ENCODE assay signal across 12 cellular contexts in the genomic region with DNA sequence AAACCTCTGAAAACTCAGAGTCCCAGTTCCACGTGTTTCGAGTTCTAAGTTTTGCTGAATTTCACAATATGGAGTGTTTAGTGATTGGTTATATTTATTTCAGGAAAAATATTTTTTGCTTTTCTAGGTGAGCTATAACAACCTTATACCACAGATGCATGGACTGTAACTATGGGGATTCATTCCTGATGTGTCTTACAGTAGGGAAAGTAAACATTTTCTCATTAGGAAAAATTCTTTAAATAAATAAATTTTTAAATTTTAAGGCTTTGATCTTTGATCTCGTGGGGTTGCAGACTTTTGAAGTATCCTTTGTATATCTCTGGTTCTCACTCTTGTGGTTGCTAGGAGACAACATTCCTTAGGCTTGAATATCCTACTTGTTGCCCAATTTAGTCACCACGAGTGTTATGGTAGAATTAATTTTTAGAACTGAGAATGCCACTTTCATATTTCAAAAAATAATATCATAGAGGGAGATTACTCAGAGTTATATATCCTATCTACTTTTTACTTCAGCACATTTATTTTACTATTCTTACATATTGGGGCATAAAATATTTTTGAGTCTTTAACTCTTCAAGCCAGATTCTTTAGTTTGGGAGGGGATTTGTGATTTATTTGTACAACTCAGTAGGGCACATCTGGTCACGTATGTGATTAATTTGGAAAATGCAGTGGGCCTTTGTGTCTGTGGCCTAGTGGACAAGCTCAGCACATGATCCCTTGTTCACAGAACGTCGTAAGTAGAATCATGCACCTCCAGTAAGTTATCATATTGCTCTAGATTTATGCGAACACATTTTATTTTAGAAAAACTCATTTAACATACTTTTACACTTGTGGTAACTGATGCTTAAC.
DNase-seq lines count a peak whose midpoint lies in the region; ATAC-seq, FAIRE-seq and TF ChIP-seq lines count a peak whose summit lies in the region.
"Had no signal": no experiment of that assay in that cellular context is flagged by ENCODE, and none has a peak within 500 bp of the region (broad histone marks: within the 10 kb centered on the region; RNA-seq: fewer than 3 reads in every experiment).

No MANE protein-coding gene starts in this region.

- H3K27ac ChIP-seq in HepG2 (ENCODE audit: extremely low read length, insufficient read depth, low read length) (peak overlapping the region; percentile 73), right lobe of liver (no peak overlapping the region)
- H3K27ac ChIP-seq: coronary artery, heart right ventricle had no signal

- intact Hi-C loops in HepG2 (cut with micrococcal nuclease; ENCODE audit: unreplicated experiment) = loop anchor here (1.0 to 2.0 kb wide), 2 partner anchors 29 to 46 kb away; no protein-coding TSS in a partner anchor
- intact Hi-C loops in right lobe of liver (cut with DNase I) = no loop called here

- FAIRE-seq in HepG2 (lab: Jason Lieb, UNC) = no peak

- H3K79me2 ChIP-seq in HepG2 (ENCODE audit: insufficient read depth, low read length) = no peaks in the 10 kb centered on the region

- peak; percentile 76 for ATAC-seq in HepG2
- ATAC-seq in right lobe of liver = no peak
- ATAC-seq: heart right ventricle had no signal

- TF ChIP-seq EP300 in HepG2 (IDR thresholded peaks at IDR 0.05; ENCODE audit: low read depth in 2 of 2, low read length in 2 of 2) (peak; percentile 74 to 92; a peak in 3 of 4 replicates), HepG2 (CRISPR knock-in tag; IDR thresholded peaks at IDR 0.05; ENCODE audit: borderline replicate concordance) (no peak)

- TF ChIP-seq POLR2A in HepG2 (IDR thresholded peaks at IDR 0.05; ENCODE audit: insufficient read depth in 1 of 2, low read depth in 2 of 2, low read length in 2 of 2) = no peak
- no peak for TF ChIP-seq POLR2A in right lobe of liver (IDR thresholded peaks at IDR 0.05)

- H3K36me3 ChIP-seq in HepG2 (replicated peaks in 1 of 2; ENCODE audit: control insufficient read depth in 1 of 2, insufficient read depth in 2 of 2, low read length in 2 of 2) (no peaks in the 10 kb centered on the region), right lobe of liver (no peaks in the 10 kb centered on the region)
- H3K36me3 ChIP-seq: heart right ventricle, tibial artery had no signal

- no peak overlapping the region for H2AFZ ChIP-seq in HepG2 (ENCODE audit: low read length)

- no peak for TF ChIP-seq RAD21 in HepG2 (CRISPR knock-in tag; IDR thresholded peaks at IDR 0.05)

- no peaks in the 10 kb centered on the region for H3K9me3 ChIP-seq in HepG2 (ENCODE audit: low read length)
- no peaks in the 10 kb centered on the region for H3K9me3 ChIP-seq in right lobe of liver
- H3K9me3 ChIP-seq: heart right ventricle, tibial artery had no signal

- no peaks in the 10 kb centered on the region for H3K27me3 ChIP-seq in HepG2 (ENCODE audit: control insufficient read depth in 1 of 2, insufficient read depth in 2 of 2, low read length in 2 of 2)
- H3K27me3 ChIP-seq in right lobe of liver = no peaks in the 10 kb centered on the region
- H3K27me3 ChIP-seq: heart right ventricle, tibial artery had no signal

- 0 out of 2 replicates have a peak overlapping the region, but pooled peaks have one; percentile 6 for H3K4me2 ChIP-seq in HepG2 (ENCODE audit: low read depth, low read length)

- in situ Hi-C loops in HepG2 (cut with HindIII; ENCODE audit: extremely low pct_ligation_motif_present, low pct_unique_long_range_greater_than_20kb) = no loop called here
- in situ Hi-C loops in astrocyte of the cerebellum (cut with HindIII; ENCODE audit: low sequenced_read_pairs) = no loop called here

- TF ChIP-seq CTCF in HepG2 (CRISPR knock-in tag; IDR thresholded peaks at IDR 0.05) (no peak), right lobe of liver (IDR thresholded peaks at IDR 0.05) (no peak), astrocyte of the cerebellum (IDR thresholded peaks at IDR 0.05; ENCODE audit: low read depth, low read length, missing control alignments) (no peak)

- no TSS peak for BruUV-seq in HepG2 (replicated peaks; lab: Mats Ljungman, UMichigan)

- H4K20me1 ChIP-seq in HepG2 (ENCODE audit: insufficient read depth, low read length) = no peaks in the 10 kb centered on the region

- POLR2A ChIA-PET in HepG2 (lab: Yijun Ruan, JAX) = interaction anchor here (1.0 to 2.2 kb wide), 4 partner anchors 9 to 52 kb away, joined by 3 to 13 read pairs (median 4); no protein-coding TSS in a partner anchor

- peak overlapping the region; percentile 45 for H3K9ac ChIP-seq in HepG2 (ENCODE audit: insufficient read depth, low read depth, low read length)

- peaks cover 44% of the 10 kb centered on the region for H3K4me1 ChIP-seq in HepG2 (ENCODE audit: insufficient read depth, low read length)
- no peaks in the 10 kb centered on the region for H3K4me1 ChIP-seq in right lobe of liver
- H3K4me1 ChIP-seq: heart right ventricle had no signal

- DNase-seq in HepG2 (ENCODE audit: low spot score) (peak; percentile 97), right lobe of liver (no peak), astrocyte of the cerebellum (ENCODE audit: low read depth) (peak; percentile 60), glomerular visceral epithelial cell (ENCODE audit: extremely low spot score) (peak; percentile 25), NCI-H2171 treated with DMSO at 0.1 percent for 48 hours (lab: John Stamatoyannopoulos, UW) (no peak), NCI-H187 treated with DMSO at 0.1 percent for 48 hours (lab: John Stamatoyannopoulos, UW) (no peak), OCI-M1 (lab: John Stamatoyannopoulos, UW) (no peak)
- no peak for DNase-seq in activated CD4-positive, alpha-beta T cell treated with anti-CD3 and anti-CD28 coated beads, Interleukin-2, amount 50 U/mL, for 4 hours
- DNase-seq: activated CD4-positive, alpha-beta T cell treated with anti-CD3 and anti-CD28 coated beads for 1 hour; heart right ventricle; tibial artery had no signal

- 63% methylated on average over 8 of the region's 8 CpGs for WGBS in HepG2 (ENCODE audit: low lambda C conversion rate)
- WGBS in right lobe of liver (ENCODE audit: insufficient coverage, low coverage, low lambda C conversion rate, missing lambda C conversion rate) = 79% methylated on average over 8 of the region's 8 CpGs

- no peak overlapping the region for H3K4me3 ChIP-seq in HepG2 (replicated peaks in 1 of 3; ENCODE audit: insufficient read depth in 1 of 3, low read depth in 2 of 3, low read length in 3 of 3)
- no peak overlapping the region for H3K4me3 ChIP-seq in right lobe of liver
- no peak overlapping the region for H3K4me3 ChIP-seq in astrocyte of the cerebellum (ENCODE audit: low read depth, low read length)
- H3K4me3 ChIP-seq: coronary artery, heart right ventricle, tibial artery had no signal

- CTCF ChIA-PET in HepG2 (lab: Yijun Ruan, JAX; ENCODE audit: low intra/inter-chr PET ratio, low total read pairs) = interaction anchor here (1.6 kb wide), 1 partner anchor 55 kb away, joined by 5 read pairs; no protein-coding TSS in a partner anchor

TF ChIP-seq in HepG2, 621 proteins besides CTCF, POLR2A, EP300 and RAD21 (continues in another document):
- 0 out of 2 replicates have a peak, but pooled peaks have one; percentile 44 for TF ChIP-seq MLXIP (CRISPR knock-in tag; IDR thresholded peaks at IDR 0.05; ENCODE audit: borderline replicate concordance)
- TF ChIP-seq, protein P1, sequence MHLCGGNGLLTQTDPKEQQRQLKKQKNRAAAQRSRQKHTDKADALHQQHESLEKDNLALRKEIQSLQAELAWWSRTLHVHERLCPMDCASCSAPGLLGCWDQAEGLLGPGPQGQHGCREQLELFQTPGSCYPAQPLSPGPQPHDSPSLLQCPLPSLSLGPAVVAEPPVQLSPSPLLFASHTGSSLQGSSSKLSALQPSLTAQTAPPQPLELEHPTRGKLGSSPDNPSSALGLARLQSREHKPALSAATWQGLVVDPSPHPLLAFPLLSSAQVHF (CRISPR knock-in tag; IDR thresholded peaks at IDR 0.05) = no peak
- peak; percentile 77 for TF ChIP-seq TBX3 (IDR thresholded peaks at IDR 0.05; ENCODE audit: borderline replicate concordance)
- peak; percentile 35 for TF ChIP-seq TEAD3 (CRISPR knock-in tag; optimal IDR thresholded peaks at IDR 0.05; ENCODE audit: borderline replicate concordance)
- 0 out of 2 replicates have a peak, but pooled peaks have one; percentile 59 for TF ChIP-seq SATB2 (CRISPR knock-in tag; IDR thresholded peaks at IDR 0.05)
- TF ChIP-seq IRF2 (CRISPR knock-in tag; IDR thresholded peaks at IDR 0.05) = peak; percentile 52; the same call in 1 of the 2 replicates
- peak; percentile 66; the same call in 1 of the 2 replicates for TF ChIP-seq NFIC (IDR thresholded peaks at IDR 0.05; ENCODE audit: low read length)
- TF ChIP-seq KLF16 (CRISPR knock-in tag; IDR thresholded peaks at IDR 0.05) = 0 out of 4 replicates have a peak, but pooled peaks of 1 of the 2 experiments have one; percentile 2
- TF ChIP-seq RFX3 (CRISPR knock-in tag; IDR thresholded peaks at IDR 0.05) = peak; percentile 92
- no peak for TF ChIP-seq ZNF709 (CRISPR knock-in tag; IDR thresholded peaks at IDR 0.05)
- TF ChIP-seq GATAD2A (CRISPR knock-in tag; IDR thresholded peaks at IDR 0.05) = peak; percentile 13; the same call in 1 of the 2 replicates
- peak; percentile 73 for TF ChIP-seq CEBPG (CRISPR knock-in tag; IDR thresholded peaks at IDR 0.05)
- TF ChIP-seq PHF21A (CRISPR knock-in tag; IDR thresholded peaks at IDR 0.05) = no peak

Comparison
In these comparisons a context has a peak if more than half of its experiments do, and no peak if none do; other contexts are left out.
1. DNase-seq: peak in HepG2 (single experiment), astrocyte of the cerebellum (single experiment) and glomerular visceral epithelial cell (single experiment); none in right lobe of liver (0 of 3), NCI-H2171 treated with DMSO at 0.1 percent for 48 hours (single experiment), NCI-H187 treated with DMSO at 0.1 percent for 48 hours (single experiment), OCI-M1 (single experiment) and activated CD4-positive, alpha-beta T cell treated with anti-CD3 and anti-CD28 coated beads, Interleukin-2, amount 50 U/mL, for 4 hours (0 of 2).